In the genomic region with DNA sequence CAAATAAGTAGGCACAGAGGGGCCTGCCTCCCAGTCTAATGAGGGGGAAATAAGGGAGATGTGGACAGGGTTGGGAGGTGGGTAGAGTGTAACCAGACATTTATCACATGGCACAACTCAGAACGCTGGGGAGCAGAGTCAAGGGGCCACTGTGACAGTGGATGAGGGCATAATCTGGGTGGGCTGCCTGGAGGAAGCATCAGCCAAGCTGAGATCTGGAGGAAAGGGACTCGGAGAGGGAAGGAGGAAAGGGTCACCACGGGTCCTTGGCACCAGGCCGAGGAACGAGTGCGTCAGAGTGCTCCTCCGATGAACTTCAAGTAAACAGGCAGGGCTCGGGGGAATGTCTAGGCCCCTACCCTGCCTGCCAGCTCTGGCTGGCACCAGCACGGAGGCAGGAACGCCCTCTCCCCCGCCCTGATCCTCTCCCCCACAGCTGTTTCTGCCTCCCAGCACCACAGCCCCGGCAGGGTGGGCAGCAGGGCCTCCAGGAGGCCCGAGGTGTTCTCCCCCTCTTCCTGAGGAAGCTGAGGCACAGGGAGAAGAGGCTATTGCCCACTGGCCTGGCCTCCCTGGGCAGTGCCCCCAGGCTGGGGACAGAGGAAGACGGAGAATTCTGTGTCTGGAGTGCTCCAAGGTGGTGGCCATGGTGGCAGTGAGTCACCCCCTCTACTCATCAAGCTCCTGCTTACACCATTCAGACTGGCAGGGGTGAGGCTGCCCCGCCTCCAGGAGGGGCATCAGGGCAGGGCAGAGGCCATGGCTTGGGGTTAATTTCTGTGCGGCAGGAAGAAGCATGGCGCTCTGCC, we compare ENCODE assay signal across 10 cellular contexts. TPM values are rescaled to one million over a fixed set of nuclear protein-coding genes. Genes with fewer than 3 reads are reported as not detected.
DNase-seq lines count a peak whose midpoint lies in the region; ATAC-seq and TF ChIP-seq lines count a peak whose summit lies in the region.
"Had no signal": no experiment of that assay in that cellular context is flagged by ENCODE, and none has a peak within 500 bp of the region (broad histone marks: within the 10 kb centered on the region; RNA-seq: fewer than 3 reads in every experiment).

No MANE protein-coding gene starts in this region.

- H3K9me3 ChIP-seq in MG63 (no peaks in the 10 kb centered on the region), breast epithelium (no peaks in the 10 kb centered on the region), mucosa of stomach (ENCODE audit: control insufficient read depth, low read length) (no peaks in the 10 kb centered on the region)

- H3K36me3 ChIP-seq in MG63 (peaks cover 7% of the 10 kb centered on the region), breast epithelium (no peaks in the 10 kb centered on the region), mucosa of stomach (ENCODE audit: control insufficient read depth, insufficient read depth, low read length) (no peaks in the 10 kb centered on the region)

- peaks cover 3% of the 10 kb centered on the region for H3K4me1 Mint-ChIP-seq in activated T-helper 1 cell treated with anti-CD3 and anti-CD28 coated beads, Interleukin-12 subunit alpha, Interleukin-12 subunit beta, Interleukin-2, Interleukin-4 antibody, amounts not matched to agents 30 ng/mL and 10 ng/mL and 1 ng/mL, durations not matched to agents 14 hours and 24 hours and 36 hours (ENCODE audit: low read depth)

- TF ChIP-seq CTCF in AG09319 (IDR thresholded peaks at IDR 0.05; ENCODE audit: low read depth, low read length) (no peak), breast epithelium (IDR thresholded peaks at IDR 0.05) (no peak)

- no peaks in the 10 kb centered on the region for H3K9me3 Mint-ChIP-seq in activated T-helper 1 cell treated with anti-CD3 and anti-CD28 coated beads, Interleukin-12 subunit alpha, Interleukin-12 subunit beta, Interleukin-2, Interleukin-4 antibody, amounts not matched to agents 30 ng/mL and 10 ng/mL and 1 ng/mL, durations not matched to agents 14 hours and 24 hours and 36 hours
- H3K9me3 Mint-ChIP-seq: neural crest cell had no signal

- H3K4me1 ChIP-seq in breast epithelium (peaks cover 35 to 36% of the 10 kb centered on the region in 2 donors), mucosa of stomach (ENCODE audit: control insufficient read depth, insufficient read depth, low read length) (peaks cover 70% of the 10 kb centered on the region)

- H3K27me3 Mint-ChIP-seq in activated T-helper 1 cell treated with anti-CD3 and anti-CD28 coated beads, Interleukin-12 subunit alpha, Interleukin-12 subunit beta, Interleukin-2, Interleukin-4 antibody, amounts not matched to agents 30 ng/mL and 10 ng/mL and 1 ng/mL, durations not matched to agents 14 hours and 24 hours and 36 hours (ENCODE audit: insufficient read depth) = no peaks in the 10 kb centered on the region

- H3K4me3 ChIP-seq in MG63 = peak overlapping the region; percentile 9; the same call in 1 of the 2 replicates
- H3K4me3 ChIP-seq in breast epithelium = peak overlapping the region in 1 of 3 donors; percentile 25
- no peak overlapping the region for H3K4me3 ChIP-seq in mucosa of stomach (ENCODE audit: low read length)

- H3K9ac ChIP-seq in mucosa of stomach (ENCODE audit: low read length) = peak overlapping the region; percentile 45

- H3K27me3 ChIP-seq in MG63 (no peaks in the 10 kb centered on the region), breast epithelium (no peaks in the 10 kb centered on the region), mucosa of stomach (ENCODE audit: control insufficient read depth, insufficient read depth, low read length) (no peaks in the 10 kb centered on the region)

- no peak for ATAC-seq in HG02623 (IDR thresholded peaks at IDR 0.05; ENCODE audit: unreplicated experiment)

- H3K27ac Mint-ChIP-seq in activated T-helper 1 cell treated with anti-CD3 and anti-CD28 coated beads, Interleukin-12 subunit alpha, Interleukin-12 subunit beta, Interleukin-2, Interleukin-4 antibody, amounts not matched to agents 30 ng/mL and 10 ng/mL and 1 ng/mL, durations not matched to agents 14 hours and 24 hours and 36 hours = no peak overlapping the region

- peak overlapping the region; percentile 95 to 98 for H3K27ac ChIP-seq in breast epithelium

- DNase-seq in AG09319 (ENCODE audit: extremely low read depth, low read depth) (peak; percentile 72), MG63 (peak; percentile 97), breast epithelium (ENCODE audit: low spot score in 2 of 2) (peak in 1 of 2 donors; percentile 71), NCI-H748 (lab: John Stamatoyannopoulos, UW; ENCODE audit: unreplicated experiment) (no peak)
- DNase-seq in activated T-helper 1 cell treated with anti-CD3 and anti-CD28 coated beads, Interleukin-12 subunit alpha, Interleukin-12 subunit beta, Interleukin-2, Interleukin-4 antibody, amounts not matched to agents 30 ng/mL and 10 ng/mL and 1 ng/mL, durations not matched to agents 14 hours and 24 hours and 36 hours (ENCODE audit: low spot score) = no peak
- no peak for DNase-seq in activated T-cell treated with anti-CD3 and anti-CD28 coated beads, Interleukin-2, amount 50 U/mL, for 48 hours
- DNase-seq: activated CD8-positive, alpha-beta memory T cell treated with anti-CD3 and anti-CD28 coated beads, Interleukin-2, amount 50 U/mL, for 4 hours had no signal

- no peaks in the 10 kb centered on the region for H3K36me3 Mint-ChIP-seq in activated T-helper 1 cell treated with anti-CD3 and anti-CD28 coated beads, Interleukin-12 subunit alpha, Interleukin-12 subunit beta, Interleukin-2, Interleukin-4 antibody, amounts not matched to agents 30 ng/mL and 10 ng/mL and 1 ng/mL, durations not matched to agents 14 hours and 24 hours and 36 hours (ENCODE audit: low read depth)

- no peak overlapping the region for H3K4me3 Mint-ChIP-seq in activated T-helper 1 cell treated with anti-CD3 and anti-CD28 coated beads, Interleukin-12 subunit alpha, Interleukin-12 subunit beta, Interleukin-2, Interleukin-4 antibody, amounts not matched to agents 30 ng/mL and 10 ng/mL and 1 ng/mL, durations not matched to agents 14 hours and 24 hours and 36 hours
- H3K4me3 Mint-ChIP-seq: neural crest cell had no signal

- no peak for TF ChIP-seq POLR2A in breast epithelium (IDR thresholded peaks at IDR 0.05)

- intact Hi-C loops in breast epithelium (cut with DNase I; ENCODE audit: low total_unique reads) = no loop called here
- intact Hi-C loops in activated T-helper 1 cell treated with anti-CD3 and anti-CD28 coated beads, Interleukin-12 subunit alpha, Interleukin-12 subunit beta, Interleukin-2, Interleukin-4 antibody, amounts not matched to agents 30 ng/mL and 10 ng/mL and 1 ng/mL, durations not matched to agents 14 hours and 24 hours and 36 hours (cut with micrococcal nuclease) = no loop called here

RNA-seq across cellular contexts. Expression of a gene that starts 4.2 kb away (rescaled TPM):
- total RNA-seq in MG63 (2014; rRNA removed; shearing (Covaris generic); ENCODE audit: low replicate concordance) = 7.5 and 14.0 TPM in 2 replicates
- total RNA-seq in breast epithelium = 10 to 100 TPM in 2 of 3 donors, 1 to 10 TPM in 1; 9.8 to 26.4 (median 20.6) TPM
- total RNA-seq in activated T-helper 1 cell treated with anti-CD3 and anti-CD28 coated beads, Interleukin-12 subunit alpha, Interleukin-12 subunit beta, Interleukin-2, Interleukin-4 antibody, amounts not matched to agents 30 ng/mL and 10 ng/mL and 1 ng/mL, durations not matched to agents 14 hours and 24 hours and 36 hours = not detected in 2 replicates

RNA-seq across cellular contexts. Expression of a gene that starts 10.5 kb away (rescaled TPM):
- total RNA-seq in MG63 (2014; rRNA removed; shearing (Covaris generic); ENCODE audit: low replicate concordance) = 21.0 and 37.7 TPM in 2 replicates
- 10 to 100 TPM; 40.3 to 63.7 (median 49.8) TPM for total RNA-seq in breast epithelium
- total RNA-seq in activated T-helper 1 cell treated with anti-CD3 and anti-CD28 coated beads, Interleukin-12 subunit alpha, Interleukin-12 subunit beta, Interleukin-2, Interleukin-4 antibody, amounts not matched to agents 30 ng/mL and 10 ng/mL and 1 ng/mL, durations not matched to agents 14 hours and 24 hours and 36 hours = 13.9 and 14.8 TPM in 2 replicates

RNA-seq across cellular contexts. Expression of a gene that starts 16.1 kb away (rescaled TPM):
- 218 and 256 TPM in 2 replicates for total RNA-seq in MG63 (2014; rRNA removed; shearing (Covaris generic); ENCODE audit: low replicate concordance)
- 100 to 1,000 TPM; 105 to 117 (median 117) TPM for total RNA-seq in breast epithelium
- 137 and 144 TPM in 2 replicates for total RNA-seq in activated T-helper 1 cell treated with anti-CD3 and anti-CD28 coated beads, Interleukin-12 subunit alpha, Interleukin-12 subunit beta, Interleukin-2, Interleukin-4 antibody, amounts not matched to agents 30 ng/mL and 10 ng/mL and 1 ng/mL, durations not matched to agents 14 hours and 24 hours and 36 hours

RNA-seq across cellular contexts. Expression of a gene that starts 24.5 kb away (rescaled TPM):
- total RNA-seq in MG63 (2014; rRNA removed; shearing (Covaris generic); ENCODE audit: low replicate concordance) = 26.4 and 36.9 TPM in 2 replicates
- 100 to 1,000 TPM in 1 of 3 donors, 10 to 100 TPM in 2; 71.4 to 135 (median 90.3) TPM for total RNA-seq in breast epithelium
- total RNA-seq in activated T-helper 1 cell treated with anti-CD3 and anti-CD28 coated beads, Interleukin-12 subunit alpha, Interleukin-12 subunit beta, Interleukin-2, Interleukin-4 antibody, amounts not matched to agents 30 ng/mL and 10 ng/mL and 1 ng/mL, durations not matched to agents 14 hours and 24 hours and 36 hours = 142 and 152 TPM in 2 replicates

Comparison
In these comparisons a context has a peak if more than half of its experiments do, and no peak if none do; other contexts are left out.
1. DNase-seq: peak in AG09319 (single experiment) and MG63 (single experiment); none in activated T-helper 1 cell treated with anti-CD3 and anti-CD28 coated beads, Interleukin-12 subunit alpha, Interleukin-12 subunit beta, Interleukin-2, Interleukin-4 antibody, amounts not matched to agents 30 ng/mL and 10 ng/mL and 1 ng/mL, durations not matched to agents 14 hours and 24 hours and 36 hours (single experiment), activated T-cell treated with anti-CD3 and anti-CD28 coated beads, Interleukin-2, amount 50 U/mL, for 48 hours (0 of 2) and NCI-H748 (single experiment).